Comparison of ENCODE assay signal across 21 cellular contexts in the genomic region with DNA sequence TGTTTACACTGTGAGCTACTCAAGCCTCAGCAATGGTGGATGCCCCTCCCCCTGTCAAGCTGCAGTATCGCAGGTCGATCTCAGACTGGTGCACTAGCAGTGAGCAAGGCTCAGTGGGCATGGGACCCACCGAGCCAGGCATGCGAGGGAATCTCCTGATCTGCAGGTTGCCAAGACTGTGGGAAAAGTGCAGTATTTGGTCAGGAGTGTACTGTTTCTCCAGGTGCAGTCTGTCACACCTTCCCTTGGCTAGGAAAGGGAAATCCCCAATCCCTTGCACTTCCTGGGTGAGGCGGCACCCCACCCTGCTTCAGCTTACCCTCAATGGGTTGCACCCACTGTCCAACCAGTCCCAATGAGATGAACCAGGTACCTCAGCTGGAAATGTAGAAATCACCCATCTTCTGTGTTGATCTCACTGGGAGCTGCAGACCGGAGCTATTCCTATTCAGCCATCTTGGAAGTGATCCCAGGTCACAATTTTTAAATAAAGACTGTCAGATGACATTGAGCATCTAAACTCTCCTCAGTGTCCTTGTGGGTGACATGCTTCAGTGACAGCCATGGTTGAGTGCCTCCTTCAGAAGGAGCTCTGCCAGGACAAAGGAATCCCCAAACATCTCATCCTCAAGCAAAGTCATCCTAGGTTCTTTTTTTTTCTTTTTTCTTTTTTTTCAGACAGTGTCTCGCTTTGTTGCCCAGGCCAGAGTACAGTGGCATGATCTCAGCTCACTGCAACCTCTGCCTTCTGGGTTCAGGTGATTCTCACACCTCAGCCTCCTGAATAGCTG. TPM values are rescaled to one million over a fixed set of nuclear protein-coding genes. Genes with fewer than 3 reads are reported as not detected.
DNase-seq lines count a peak whose midpoint lies in the region; ATAC-seq and TF ChIP-seq lines count a peak whose summit lies in the region.
"Had no signal": no experiment of that assay in that cellular context is flagged by ENCODE, and none has a peak within 500 bp of the region (broad histone marks: within the 10 kb centered on the region; RNA-seq: fewer than 3 reads in every experiment).

No MANE protein-coding gene starts in this region.

- H3K4me3 Mint-ChIP-seq in GM23338 (no peak overlapping the region), neural progenitor cell (no peak overlapping the region), chondrocyte (ENCODE audit: unreplicated experiment) (no peak overlapping the region)
- H3K4me3 Mint-ChIP-seq: CD8-positive, alpha-beta T cell; HFFc6 had no signal

- H3K36me3 ChIP-seq in BLaER1: no peaks in the 10 kb centered on the region
- no peaks in the 10 kb centered on the region for H3K36me3 ChIP-seq in GM23338 (ENCODE audit: insufficient read depth)
- no peaks in the 10 kb centered on the region for H3K36me3 ChIP-seq in neural progenitor cell
- H3K36me3 ChIP-seq in lower lobe of right lung: no peaks in the 10 kb centered on the region

- H3K27ac Mint-ChIP-seq in GM23338: no peak overlapping the region
- no peak overlapping the region for H3K27ac Mint-ChIP-seq in neural progenitor cell
- no peak overlapping the region for H3K27ac Mint-ChIP-seq in chondrocyte (ENCODE audit: unreplicated experiment)
- H3K27ac Mint-ChIP-seq: CD8-positive, alpha-beta T cell; HFFc6 had no signal

- peak overlapping the region; percentile 13; the same call in 1 of the 2 replicates for H3K4me2 ChIP-seq in BLaER1
- H3K4me2 ChIP-seq in GM23338: no peak overlapping the region
- no peak overlapping the region for H3K4me2 ChIP-seq in neural progenitor cell
- H3K4me2 ChIP-seq: A549 had no signal

- H2AFZ ChIP-seq in GM23338 (0 out of 2 replicates have a peak overlapping the region, but pooled peaks have one; percentile 56), neural progenitor cell (replicated peaks) (peak overlapping the region; percentile 79)

- DNase-seq in GM23338 (ENCODE audit: low spot score) (peak; percentile 8), epithelial cell of proximal tubule (ENCODE audit: low read depth) (peak; percentile 7), neural progenitor cell (ENCODE audit: low spot score) (peak; percentile 17), lower lobe of right lung (no peak), chondrocyte (ENCODE audit: low spot score) (no peak), NCI-H446 treated with DMSO at 0.1 percent for 48 hours (lab: John Stamatoyannopoulos, UW) (no peak)
- DNase-seq: AML-193; CD8-positive, alpha-beta T cell; DMS 273 treated with DMSO at 0.1 percent for 48 hours; DMS53; DND-41; EL; GOT3; H7; HFFc6 had no signal

- H3K36me3 Mint-ChIP-seq in GM23338 (ENCODE audit: low read depth) (0 out of 3 replicates have a peak, but pooled peaks cover 3% of the 10 kb centered on the region), neural progenitor cell (no peaks in the 10 kb centered on the region), chondrocyte (ENCODE audit: low read depth) (peaks cover 1% of the 10 kb centered on the region)
- H3K36me3 Mint-ChIP-seq: CD8-positive, alpha-beta T cell had no signal

- peaks cover 10% of the 10 kb centered on the region for H3K4me1 ChIP-seq in BLaER1
- H3K4me1 ChIP-seq in GM23338 (ENCODE audit: insufficient read depth): no peaks in the 10 kb centered on the region
- no peaks in the 10 kb centered on the region for H3K4me1 ChIP-seq in neural progenitor cell
- H3K4me1 ChIP-seq in lower lobe of right lung: no peaks in the 10 kb centered on the region
- H3K4me1 ChIP-seq: A549 had no signal

- H3K9me2 ChIP-seq in GM23338 (ENCODE audit: insufficient read depth): 0 out of 2 replicates have a peak, but pooled peaks cover 7% of the 10 kb centered on the region

- H3K27me3 ChIP-seq in BLaER1: no peaks in the 10 kb centered on the region
- H3K27me3 ChIP-seq in GM23338 (ENCODE audit: insufficient read depth): no peaks in the 10 kb centered on the region
- no peaks in the 10 kb centered on the region for H3K27me3 ChIP-seq in neural progenitor cell
- H3K27me3 ChIP-seq in lower lobe of right lung (ENCODE audit: low read depth): peaks cover 10% of the 10 kb centered on the region

- ATAC-seq in GM23338 (no peak), lower lobe of right lung (no peak), HG02571 (IDR thresholded peaks at IDR 0.05; ENCODE audit: unreplicated experiment) (no peak)
- ATAC-seq: A549; CD8-positive, alpha-beta T cell; HCT116 had no signal

- H3K27me3 Mint-ChIP-seq in GM23338 (ENCODE audit: insufficient read depth, low read depth, poor library complexity) (peaks cover 4% of the 10 kb centered on the region), neural progenitor cell (ENCODE audit: insufficient read depth, low read depth) (no peaks in the 10 kb centered on the region), chondrocyte (ENCODE audit: low read depth) (peaks cover 9% of the 10 kb centered on the region)

- peaks cover 14% of the 10 kb centered on the region; the same call in 1 of the 2 replicates for H3K9me3 ChIP-seq in BLaER1
- H3K9me3 ChIP-seq in neural progenitor cell (ENCODE audit: low read depth): no peaks in the 10 kb centered on the region
- no peaks in the 10 kb centered on the region for H3K9me3 ChIP-seq in lower lobe of right lung

- H3K9ac ChIP-seq in BLaER1 (no peak overlapping the region), neural progenitor cell (no peak overlapping the region)

- no peak overlapping the region for H3K27ac ChIP-seq in BLaER1
- H3K27ac ChIP-seq in GM23338 (ENCODE audit: low read depth): no peak overlapping the region
- no peak overlapping the region for H3K27ac ChIP-seq in neural progenitor cell
- no peak overlapping the region for H3K27ac ChIP-seq in lower lobe of right lung
- H3K27ac ChIP-seq: 22Rv1, A549 had no signal

- intact Hi-C loops in lower lobe of right lung (cut with DNase I): no loop called here

- peaks cover 18% of the 10 kb centered on the region for H3K9me3 Mint-ChIP-seq in GM23338
- H3K9me3 Mint-ChIP-seq in neural progenitor cell: peaks cover 5% of the 10 kb centered on the region
- peaks cover 17% of the 10 kb centered on the region for H3K9me3 Mint-ChIP-seq in chondrocyte (ENCODE audit: low read depth)
- H3K9me3 Mint-ChIP-seq: CD8-positive, alpha-beta T cell; HFFc6 had no signal

- H3K79me2 ChIP-seq in GM23338 (replicated peaks; ENCODE audit: insufficient read depth) (no peaks in the 10 kb centered on the region), neural progenitor cell (ENCODE audit: low read depth) (no peaks in the 10 kb centered on the region)

- H3K4me3 ChIP-seq in BLaER1: no peak overlapping the region
- no peak overlapping the region for H3K4me3 ChIP-seq in GM23338
- no peak overlapping the region for H3K4me3 ChIP-seq in epithelial cell of proximal tubule (ENCODE audit: low read depth, low read length)
- H3K4me3 ChIP-seq in neural progenitor cell: no peak overlapping the region
- H3K4me3 ChIP-seq in lower lobe of right lung: no peak overlapping the region
- H3K4me3 ChIP-seq: A549 had no signal

- H3F3A ChIP-seq in GM23338 (replicated peaks; ENCODE audit: low read depth): no peaks in the 10 kb centered on the region
- no peaks in the 10 kb centered on the region for H3F3A ChIP-seq in neural progenitor cell (ENCODE audit: low read depth)

- H4K20me1 ChIP-seq in BLaER1: no peaks in the 10 kb centered on the region
- no peaks in the 10 kb centered on the region for H4K20me1 ChIP-seq in GM23338 (replicated peaks; ENCODE audit: insufficient read depth)
- H4K20me1 ChIP-seq in neural progenitor cell (ENCODE audit: low read depth): no peaks in the 10 kb centered on the region

- no peaks in the 10 kb centered on the region for H3K4me1 Mint-ChIP-seq in GM23338
- H3K4me1 Mint-ChIP-seq in neural progenitor cell: no peaks in the 10 kb centered on the region
- no peaks in the 10 kb centered on the region for H3K4me1 Mint-ChIP-seq in chondrocyte (ENCODE audit: low read depth)

- TF ChIP-seq CTCF in GM23338 (conservative IDR thresholded peaks at IDR 0.05; ENCODE audit: low read depth in 2 of 2) (no peak), epithelial cell of proximal tubule (conservative IDR thresholded peaks at IDR 0.05; ENCODE audit: low read depth, low read length) (no peak), neural progenitor cell (IDR thresholded peaks at IDR 0.05) (no peak), lower lobe of right lung (IDR thresholded peaks at IDR 0.05) (no peak), chondrocyte (IDR thresholded peaks at IDR 0.05) (no peak)

TF ChIP-seq in GM23338, 12 proteins besides CTCF, POLR2A, EP300 and RAD21 (continues in another document):
- TF ChIP-seq NANOG (IDR thresholded peaks at IDR 0.05; ENCODE audit: borderline replicate concordance): no peak
- TF ChIP-seq EZH2phosphoT487 (IDR thresholded peaks at IDR 0.05; ENCODE audit: unreplicated experiment): no peak
- TF ChIP-seq STAT1 (IDR thresholded peaks at IDR 0.05; ENCODE audit: unreplicated experiment): no peak
- TF ChIP-seq ZNF114 (CRISPR knock-in tag; IDR thresholded peaks at IDR 0.05): no peak

RNA-seq across cellular contexts. Expression of gene SLC22A24, which starts 10.8 kb away (rescaled TPM):
- not detected in 2 replicates for total RNA-seq in GM23338 (2014; rRNA removed; shearing (Covaris generic))
- not detected in 2 replicates for polyA plus RNA-seq in GM23338 (2016; fragmentation: Nextera tagmentation; extraction: Ambion mirVana)
- total RNA-seq in epithelial cell of proximal tubule (not detected in 2 replicates), neural progenitor cell (ENCODE audit: low replicate concordance) (not detected in 2 replicates), lower lobe of right lung (not detected), chondrocyte (not detected in 3 replicates)
- total RNA-seq: CD8-positive, alpha-beta T cell; H7; HFFc6 had no signal
- polyA plus RNA-seq: A549, BJ had no signal

Comparison
In these comparisons a context has a peak if more than half of its experiments do, and no peak if none do; other contexts are left out.
1. DNase-seq: peak in GM23338 (single experiment), epithelial cell of proximal tubule (single experiment) and neural progenitor cell (single experiment); none in lower lobe of right lung (single experiment), chondrocyte (single experiment) and NCI-H446 treated with DMSO at 0.1 percent for 48 hours (single experiment).